Comparison of ENCODE assay signal across 16 cellular contexts in the genomic region with DNA sequence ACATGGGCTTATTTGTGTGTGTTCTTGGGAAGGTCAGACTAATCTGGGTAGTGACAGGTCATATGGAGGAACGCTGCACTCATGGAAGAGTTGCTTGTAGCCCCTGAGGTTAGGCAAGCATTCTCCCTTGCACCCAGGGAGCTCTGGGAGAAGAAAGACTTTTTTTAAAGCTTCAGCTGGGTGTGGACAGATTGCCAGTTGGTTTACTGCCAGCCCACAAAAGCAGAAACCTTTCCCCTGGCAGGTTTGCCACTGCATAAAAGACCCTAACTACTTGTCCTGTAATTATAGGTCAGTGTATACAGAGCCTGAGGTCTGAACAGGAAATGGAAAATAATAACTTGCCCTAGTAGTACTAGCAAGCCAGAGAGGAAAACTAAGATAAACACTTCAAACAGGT. TPM values are rescaled to one million over a fixed set of nuclear protein-coding genes. Genes with fewer than 3 reads are reported as not detected.
A peak's percentile ranks its signal among the peaks of the same experiment; 100 is the strongest.
DNase-seq lines count a peak whose midpoint lies in the region; ATAC-seq and TF ChIP-seq lines count a peak whose summit lies in the region.
"Had no signal": no experiment of that assay in that cellular context is flagged by ENCODE, and none has a peak within 500 bp of the region (broad histone marks: within the 10 kb centered on the region; RNA-seq: fewer than 3 reads in every experiment).

No MANE protein-coding gene starts in this region.

- no peak for ATAC-seq in GM19023 (IDR thresholded peaks at IDR 0.05; ENCODE audit: unreplicated experiment)

- POLR2A ChIA-PET in CD8-positive, alpha-beta memory T cell (lab: Charles Lee), result no interaction called here

- intact Hi-C loops in mammary epithelial cell (cut with micrococcal nuclease), result no loop called here
- intact Hi-C loops in breast epithelium (cut with DNase I; ENCODE audit: low total_unique reads), result no loop called here

- BruUV-seq in mammary epithelial cell (replicated peaks; lab: Mats Ljungman, UMichigan), result no TSS peak

- peaks cover 22% of the 10 kb centered on the region for H3K4me1 Mint-ChIP-seq in activated naive CD8-positive, alpha-beta T cell treated with anti-CD3 and anti-CD28 coated beads for 36 hours
- H3K4me1 Mint-ChIP-seq in CD8-positive, alpha-beta memory T cell, result peaks cover 9 to 18% (median 18%) of the 10 kb centered on the region in 3 donors
- H3K4me1 Mint-ChIP-seq in chondrocyte (ENCODE audit: low read depth), result peaks cover 3% of the 10 kb centered on the region

- peak overlapping the region; percentile 57 for H3K27ac Mint-ChIP-seq in activated naive CD8-positive, alpha-beta T cell treated with anti-CD3 and anti-CD28 coated beads for 36 hours
- H3K27ac Mint-ChIP-seq in CD8-positive, alpha-beta memory T cell, result peak overlapping the region in 2 of 8 donors; percentile 21 to 51
- H3K27ac Mint-ChIP-seq in chondrocyte (ENCODE audit: unreplicated experiment), result no peak overlapping the region

- no peaks in the 10 kb centered on the region for H3K9me3 ChIP-seq in mammary epithelial cell (replicated peaks; ENCODE audit: insufficient read depth, low read length)
- H3K9me3 ChIP-seq in breast epithelium, result no peaks in the 10 kb centered on the region
- H3K9me3 ChIP-seq in CD8-positive, alpha-beta memory T cell (ENCODE audit: low read length), result no peaks in the 10 kb centered on the region
- H3K9me3 ChIP-seq: esophagus squamous epithelium, SK-N-SH, testis had no signal

- H3K36me3 ChIP-seq in mammary epithelial cell (ENCODE audit: insufficient read depth, low read length) (no peaks in the 10 kb centered on the region), breast epithelium (no peaks in the 10 kb centered on the region)
- no peaks in the 10 kb centered on the region for H3K36me3 ChIP-seq in CD8-positive, alpha-beta memory T cell (ENCODE audit: insufficient read depth, low read length)
- H3K36me3 ChIP-seq: esophagus squamous epithelium had no signal

- H3K27ac ChIP-seq in mammary epithelial cell (ENCODE audit: insufficient read depth, low read depth, low read length) (no peak overlapping the region), breast epithelium (no peak overlapping the region)
- no peak overlapping the region for H3K27ac ChIP-seq in CD8-positive, alpha-beta memory T cell (ENCODE audit: low read depth, low read length)
- H3K27ac ChIP-seq: esophagus squamous epithelium, testis had no signal

- WGBS in mammary epithelial cell (ENCODE audit: low coverage, missing lambda C conversion rate), result 40% methylated on average over 1 of the region's 1 CpG

- no peak for DNase-seq in mammary epithelial cell
- DNase-seq in breast epithelium (ENCODE audit: low spot score in 2 of 2), result no peak
- peak; percentile 47 for DNase-seq in NCI-H146 treated with DMSO at 0.1 percent for 48 hours (lab: John Stamatoyannopoulos, UW; ENCODE audit: unreplicated experiment)
- no peak for DNase-seq in activated naive CD8-positive, alpha-beta T cell treated with anti-CD3 and anti-CD28 coated beads for 36 hours
- DNase-seq in CD8-positive, alpha-beta memory T cell, result no peak
- DNase-seq in NCI-H524 (lab: John Stamatoyannopoulos, UW), result no peak
- DNase-seq in chondrocyte (ENCODE audit: low spot score), result no peak
- DNase-seq: ACHN, activated gamma-delta T cell, esophagus squamous epithelium, GOT3, NCI-H82, SK-N-SH, testis had no signal

- H3K4me2 ChIP-seq in mammary epithelial cell (ENCODE audit: insufficient read depth, low read depth, low read length), result no peak overlapping the region
- H3K4me2 ChIP-seq: SK-N-SH had no signal

- H3K4me3 Mint-ChIP-seq in activated naive CD8-positive, alpha-beta T cell treated with anti-CD3 and anti-CD28 coated beads for 36 hours, result no peak overlapping the region
- H3K4me3 Mint-ChIP-seq in CD8-positive, alpha-beta memory T cell, result no peak overlapping the region
- no peak overlapping the region for H3K4me3 Mint-ChIP-seq in chondrocyte (ENCODE audit: unreplicated experiment)
- H3K4me3 Mint-ChIP-seq: central memory CD8-positive, alpha-beta T cell had no signal

- no peak overlapping the region for H3K9ac ChIP-seq in mammary epithelial cell (ENCODE audit: insufficient read depth, low read length)
- H3K9ac ChIP-seq: SK-N-SH had no signal

- dilution Hi-C loops in mammary epithelial cell (cut with HindIII; ENCODE audit: low sequenced_read_pairs), result no loop called here

- no peak for TF ChIP-seq POLR2A in breast epithelium (IDR thresholded peaks at IDR 0.05)

- TF ChIP-seq CTCF in mammary epithelial cell (conservative IDR thresholded peaks at IDR 0.05 in 1 of 2, IDR thresholded peaks at IDR 0.05 in 1 of 2; ENCODE audit: extremely low read depth in 1 of 2, insufficient read depth in 1 of 2, low read depth in 1 of 2, low read length in 2 of 2) (no peak), breast epithelium (IDR thresholded peaks at IDR 0.05) (no peak), chondrocyte (IDR thresholded peaks at IDR 0.05) (no peak)

- H3K4me1 ChIP-seq in mammary epithelial cell (ENCODE audit: insufficient read depth, low read length), result peaks cover 15% of the 10 kb centered on the region
- no peaks in the 10 kb centered on the region for H3K4me1 ChIP-seq in breast epithelium
- peaks cover 6% of the 10 kb centered on the region for H3K4me1 ChIP-seq in CD8-positive, alpha-beta memory T cell (ENCODE audit: insufficient read depth, low read length)
- H3K4me1 ChIP-seq: testis had no signal

- H3K27me3 ChIP-seq in mammary epithelial cell (ENCODE audit: insufficient read depth, low read length) (no peaks in the 10 kb centered on the region), breast epithelium (no peaks in the 10 kb centered on the region)
- no peaks in the 10 kb centered on the region for H3K27me3 ChIP-seq in CD8-positive, alpha-beta memory T cell (ENCODE audit: insufficient read depth, low read length, poor library complexity, severe bottlenecking)
- H3K27me3 ChIP-seq: esophagus squamous epithelium, testis had no signal

- no peaks in the 10 kb centered on the region for H3K79me2 ChIP-seq in mammary epithelial cell (ENCODE audit: insufficient read depth, low read length)

- no peaks in the 10 kb centered on the region for H4K20me1 ChIP-seq in mammary epithelial cell (ENCODE audit: insufficient read depth, low read length)

- no peaks in the 10 kb centered on the region for H3K27me3 Mint-ChIP-seq in activated naive CD8-positive, alpha-beta T cell treated with anti-CD3 and anti-CD28 coated beads for 36 hours
- no peaks in the 10 kb centered on the region for H3K27me3 Mint-ChIP-seq in CD8-positive, alpha-beta memory T cell
- H3K27me3 Mint-ChIP-seq in chondrocyte (ENCODE audit: low read depth), result no peaks in the 10 kb centered on the region
- H3K27me3 Mint-ChIP-seq: central memory CD8-positive, alpha-beta T cell had no signal

- in situ Hi-C loops in mammary epithelial cell (cut with MboI; ENCODE audit: low sequenced_read_pairs in 2 of 2), result no loop called here

- peaks cover 6% of the 10 kb centered on the region for H3K9me3 Mint-ChIP-seq in activated naive CD8-positive, alpha-beta T cell treated with anti-CD3 and anti-CD28 coated beads for 36 hours
- H3K9me3 Mint-ChIP-seq in CD8-positive, alpha-beta memory T cell, result no peaks in the 10 kb centered on the region
- H3K9me3 Mint-ChIP-seq in chondrocyte (ENCODE audit: low read depth), result peaks cover 6% of the 10 kb centered on the region
- H3K9me3 Mint-ChIP-seq: central memory CD8-positive, alpha-beta T cell had no signal

- H3K4me3 ChIP-seq in mammary epithelial cell (replicated peaks in 1 of 3; ENCODE audit: insufficient read depth in 1 of 3, low read depth in 2 of 3, low read length in 3 of 3) (no peak overlapping the region), breast epithelium (no peak overlapping the region)
- H3K4me3 ChIP-seq in CD8-positive, alpha-beta memory T cell (ENCODE audit: low read length), result no peak overlapping the region
- H3K4me3 ChIP-seq: esophagus squamous epithelium, testis had no signal

- CTCF ChIA-PET in mammary epithelial cell (lab: Charles Lee; ENCODE audit: low non-redundant PET), result no interaction called here
- CTCF ChIA-PET in CD8-positive, alpha-beta memory T cell (lab: Charles Lee), result no interaction called here

- H2AFZ ChIP-seq in mammary epithelial cell (ENCODE audit: low read depth, low read length), result peak overlapping the region; percentile 11

- H3K36me3 Mint-ChIP-seq in activated naive CD8-positive, alpha-beta T cell treated with anti-CD3 and anti-CD28 coated beads for 36 hours, result peaks cover 5% of the 10 kb centered on the region
- H3K36me3 Mint-ChIP-seq in CD8-positive, alpha-beta memory T cell, result no peaks in the 10 kb centered on the region
- no peaks in the 10 kb centered on the region for H3K36me3 Mint-ChIP-seq in chondrocyte (ENCODE audit: low read depth)

RNA-seq across cellular contexts. Expression of a gene that starts 7.4 kb away (rescaled TPM):
- total RNA-seq in mammary epithelial cell (10 to 100 TPM; 23.5 to 52.9 TPM), breast epithelium (10 to 100 TPM; 30.2 to 52.5 (median 42.6) TPM), chondrocyte (21.6 to 24.4 TPM (median 22.2 TPM) in 3 replicates)
- polyA plus RNA-seq in mammary epithelial cell, result 25.5 TPM
- 40.6 TPM for polyA minus RNA-seq in mammary epithelial cell
- total RNA-seq in activated naive CD8-positive, alpha-beta T cell treated with anti-CD3 and anti-CD28 coated beads for 36 hours, result 100 to 1,000 TPM; 250 to 259 TPM
- 100 to 1,000 TPM; 185 to 189 TPM for total RNA-seq in CD8-positive, alpha-beta memory T cell
- 45.5 TPM for polyA plus RNA-seq in CD8-positive, alpha-beta memory T cell
